Comparison of ENCODE assay signal across 8 cellular contexts in the genomic region with DNA sequence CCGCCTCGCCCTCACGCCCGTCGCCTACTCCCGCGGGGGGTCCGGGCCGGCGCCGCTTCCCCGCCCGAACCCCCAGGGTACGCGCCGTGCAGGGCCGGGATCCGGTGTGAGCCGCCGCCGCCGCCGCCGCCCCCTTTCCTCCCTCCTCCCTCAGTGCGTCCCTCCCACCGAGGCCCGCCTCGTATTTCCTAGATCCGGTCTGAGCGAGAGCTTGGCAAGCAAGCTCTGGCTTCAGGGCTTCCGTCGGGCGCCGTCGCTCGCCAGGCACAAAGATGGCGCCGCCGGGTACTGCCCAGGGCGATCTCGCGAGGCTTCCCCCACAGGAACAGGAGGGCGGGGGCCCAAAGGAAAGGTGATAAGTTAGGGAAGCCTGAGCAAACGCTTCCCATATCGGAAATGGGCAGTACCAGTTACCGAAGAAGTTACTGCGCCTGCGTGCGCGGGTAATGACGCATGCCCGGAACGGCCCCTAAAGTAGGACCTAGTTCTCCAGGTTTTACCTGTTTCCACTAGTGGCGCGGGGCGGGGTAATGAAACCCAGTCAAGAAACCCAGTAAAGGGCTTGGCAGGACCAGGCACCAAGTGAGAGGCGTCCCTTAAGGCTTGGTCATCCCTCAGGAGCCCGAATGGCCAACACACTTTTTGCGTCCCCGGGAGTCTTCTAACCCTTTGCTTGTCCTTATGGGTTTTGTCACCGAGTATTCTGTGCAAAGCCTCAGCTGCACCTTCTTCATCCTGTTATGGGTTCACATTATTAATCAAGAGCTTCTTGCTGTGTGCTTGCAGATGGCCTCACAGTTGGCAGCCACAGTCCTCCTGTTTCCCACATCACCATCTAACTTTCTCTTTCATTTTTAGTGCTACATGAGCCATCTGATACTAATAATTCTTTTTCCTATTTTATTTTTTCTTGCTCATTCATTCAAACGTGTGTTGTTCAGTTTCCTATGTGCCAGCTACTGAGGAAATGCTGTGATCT. TPM values are rescaled to one million over a fixed set of nuclear protein-coding genes. Genes with fewer than 3 reads are reported as not detected.
DNase-seq lines count a peak whose midpoint lies in the region; ATAC-seq and TF ChIP-seq lines count a peak whose summit lies in the region.

Gene TAB3 (minus strand): TSS at position 108 of the 979 bp plus-strand sequence. CDS start 29,666 bp downstream, outside the sequence.

- no peaks in the 10 kb centered on the region for H3K27me3 Mint-ChIP-seq in activated B cell treated with CpG ODN at 0.5 μM for 24 hours
- peaks cover 0 to 7% (median 1%) of the 10 kb centered on the region in 3 donors for H3K27me3 Mint-ChIP-seq in immature natural killer cell (ENCODE audit: low read depth in 3 of 3)

- DNase-seq in AG08395 (ENCODE audit: low spot score) (peak; percentile 91), NCI-H345 (lab: John Stamatoyannopoulos, UW) (peak; percentile 97), activated B cell treated with CpG ODN at 0.5 μM for 24 hours (peak; percentile 80), immature natural killer cell (peak; percentile 89 to 92 (median 90)), smooth muscle cell of the brain vasculature (ENCODE audit: low read depth, low spot score) (peak; percentile 86)
- peak; percentile 95 for DNase-seq in central memory CD4-positive, alpha-beta T cell

- POLR2A ChIA-PET in activated B cell treated with CpG ODN at 0.5 μM for 24 hours (lab: Charles Lee): interaction anchor here (0.6 to 1.5 kb wide), 6 partner anchors 25 to 312 kb away, joined by 3 to 8 read pairs (median 3); partner anchors contain the start of genes GK and TASL

- peak; percentile 56 for TF ChIP-seq POLR2A in GM18951 (IDR thresholded peaks at IDR 0.05; ENCODE audit: extremely low read depth, insufficient read depth, insufficient read length)

- ATAC-seq in HG03196 (IDR thresholded peaks at IDR 0.05; ENCODE audit: unreplicated experiment): peak; percentile 94
- peak; percentile 92 for ATAC-seq in activated B cell treated with CpG ODN at 0.5 μM for 24 hours (ENCODE audit: low read depth)

- in situ Hi-C loops in GM18951 (cut with MboI; ENCODE audit: low sequenced_read_pairs, unreplicated experiment): no loop called here

- H3K9me3 Mint-ChIP-seq in activated B cell treated with CpG ODN at 0.5 μM for 24 hours (no peaks in the 10 kb centered on the region), immature natural killer cell (no peaks in the 10 kb centered on the region)

- H3K4me3 Mint-ChIP-seq in activated B cell treated with CpG ODN at 0.5 μM for 24 hours: peak within 1 kb of the TSS; percentile 91
- peak within 1 kb of the TSS; percentile 85 to 93 (median 91) for H3K4me3 Mint-ChIP-seq in immature natural killer cell

- H3K27ac Mint-ChIP-seq in activated B cell treated with CpG ODN at 0.5 μM for 24 hours: peak within 1 kb of the TSS; percentile 94
- H3K27ac Mint-ChIP-seq in immature natural killer cell: peak within 1 kb of the TSS; percentile 76 to 96 (median 94)

- TF ChIP-seq CTCF in activated B cell treated with CpG ODN at 0.5 μM for 24 hours (IDR thresholded peaks at IDR 0.05): no peak

- H3K4me1 Mint-ChIP-seq in activated B cell treated with CpG ODN at 0.5 μM for 24 hours: peaks cover 23% of the 10 kb centered on the region
- peaks cover 17 to 45% of the 10 kb centered on the region in 2 donors for H3K4me1 Mint-ChIP-seq in immature natural killer cell

- CTCF ChIA-PET in activated B cell treated with CpG ODN at 0.5 μM for 24 hours (lab: Charles Lee): interaction anchor here (1.6 kb wide), 1 partner anchor 154 kb away, joined by 3 read pairs; no protein-coding TSS in a partner anchor

- intact Hi-C loops in activated B cell treated with CpG ODN at 0.5 μM for 24 hours (cut with micrococcal nuclease): loop anchor here (1.0 to 2.0 kb wide), 4 partner anchors 67 to 313 kb away; partner anchors contain the start of genes GK and TASL

- H3K36me3 Mint-ChIP-seq in activated B cell treated with CpG ODN at 0.5 μM for 24 hours (ENCODE audit: low read depth): peaks cover 4% of the 10 kb centered on the region
- no peaks in the 10 kb centered on the region for H3K36me3 Mint-ChIP-seq in immature natural killer cell

RNA-seq across cellular contexts. Expression of gene TAB3, which starts in this region (rescaled TPM):
- 21.7 and 23.9 TPM in 2 replicates for total RNA-seq in activated B cell treated with CpG ODN at 0.5 μM for 24 hours
- polyA plus RNA-seq in immature natural killer cell: 1 to 10 TPM; 2.0 to 6.5 (median 3.9) TPM

Comparison
In these comparisons a context has a peak if more than half of its experiments do, and no peak if none do; other contexts are left out.
1. Peak in every context shown above with its lines: DNase-seq and ATAC-seq.